In the genomic region with DNA sequence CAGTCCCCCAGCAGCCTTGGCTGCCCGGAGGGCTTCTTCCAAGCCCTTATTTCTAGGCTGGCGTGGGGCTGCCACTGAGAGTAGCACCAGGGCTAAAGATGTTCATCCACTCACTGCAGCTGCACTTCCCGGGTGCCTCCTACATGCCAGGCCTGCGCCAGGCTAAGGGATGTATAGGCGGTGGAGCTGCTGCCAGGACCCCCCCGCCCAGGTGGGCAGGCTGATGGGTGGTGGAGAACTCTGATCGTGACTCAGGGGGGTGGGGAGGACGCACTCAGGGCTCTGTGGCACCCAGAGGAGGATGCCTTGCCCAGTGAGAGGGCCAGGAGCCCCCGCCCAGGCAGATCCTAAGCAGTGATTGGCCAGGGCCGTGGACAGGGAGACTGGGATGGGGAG, we compare ENCODE assay signal across 1 cellular context.
A peak's percentile ranks its signal among the peaks of the same experiment; 100 is the strongest.
TF ChIP-seq lines count a peak whose summit lies in the region.

No MANE protein-coding gene starts in this region.

TF ChIP-seq in HEK293, 187 proteins besides CTCF, POLR2A, EP300 and RAD21:
- TF ChIP-seq SALL2 (tag by site-specific recombination; IDR thresholded peaks at IDR 0.05; ENCODE audit: borderline replicate concordance) (no peak), ZNF747 (tag by site-specific recombination; IDR thresholded peaks at IDR 0.05) (no peak), SP3 (tag by site-specific recombination; IDR thresholded peaks at IDR 0.05) (no peak), KLF1 (tag by site-specific recombination; IDR thresholded peaks at IDR 0.05) (peak; percentile 56; the same call in 1 of the 2 replicates), KLF17 (tag by site-specific recombination; IDR thresholded peaks at IDR 0.05) (peak; percentile 56; the same call in 1 of the 2 replicates), MEIS1 (CRISPR knock-in tag; IDR thresholded peaks at IDR 0.05; ENCODE audit: borderline replicate concordance) (no peak), ZFP3 (tag by site-specific recombination; IDR thresholded peaks at IDR 0.05; ENCODE audit: low read depth) (no peak), ZNF449 (tag by site-specific recombination; IDR thresholded peaks at IDR 0.05) (no peak; the same call in 1 of the 2 replicates), ZFHX2 (tag by site-specific recombination; conservative IDR thresholded peaks at IDR 0.05) (no peak), ZNF433 (tag by site-specific recombination; IDR thresholded peaks at IDR 0.05; ENCODE audit: low read depth) (no peak), ZNF391 (tag by site-specific recombination; IDR thresholded peaks at IDR 0.05; ENCODE audit: borderline replicate concordance, low read depth) (no peak), ZNF626 (tag by site-specific recombination; IDR thresholded peaks at IDR 0.05) (no peak), TSHZ1 (tag by site-specific recombination; IDR thresholded peaks at IDR 0.05; ENCODE audit: borderline replicate concordance) (no peak), ZNF660 (tag by site-specific recombination; IDR thresholded peaks at IDR 0.05) (no peak)
- TF ChIP-seq, protein P1, sequence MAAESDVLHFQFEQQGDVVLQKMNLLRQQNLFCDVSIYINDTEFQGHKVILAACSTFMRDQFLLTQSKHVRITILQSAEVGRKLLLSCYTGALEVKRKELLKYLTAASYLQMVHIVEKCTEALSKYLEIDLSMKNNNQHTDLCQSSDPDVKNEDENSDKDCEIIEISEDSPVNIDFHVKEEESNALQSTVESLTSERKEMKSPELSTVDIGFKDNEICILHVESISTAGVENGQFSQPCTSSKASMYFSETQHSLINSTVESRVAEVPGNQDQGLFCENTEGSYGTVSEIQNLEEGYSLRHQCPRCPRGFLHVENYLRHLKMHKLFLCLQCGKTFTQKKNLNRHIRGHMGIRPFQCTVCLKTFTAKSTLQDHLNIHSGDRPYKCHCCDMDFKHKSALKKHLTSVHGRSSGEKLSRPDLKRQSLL (tag by site-specific recombination; IDR thresholded peaks at IDR 0.05) = no peak
